17 cellular contexts compared by ENCODE assay signal in genomic region chr4:57499786-57500185, GRCh38.
A peak's percentile ranks its signal among the peaks of the same experiment; 100 is the strongest.
DNase-seq lines count a peak whose midpoint lies in the region; ATAC-seq and TF ChIP-seq lines count a peak whose summit lies in the region.
"Had no signal": no experiment of that assay in that cellular context is flagged by ENCODE, and none has a peak within 500 bp of the region (broad histone marks: within the 10 kb centered on the region; RNA-seq: fewer than 3 reads in every experiment).

No MANE protein-coding gene starts in this region.

- H3K9me3 ChIP-seq in RWPE2 (ENCODE audit: severe bottlenecking), result no peaks in the 10 kb centered on the region
- H3K9me3 ChIP-seq: lower lobe of right lung, Peyer's patch had no signal

- H3K4me3 ChIP-seq in AG09309 (ENCODE audit: control insufficient read depth, low read depth, low read length) (no peak overlapping the region), RWPE2 (ENCODE audit: severe bottlenecking) (no peak overlapping the region)
- H3K4me3 ChIP-seq: lower lobe of right lung, Peyer's patch had no signal

- no peaks in the 10 kb centered on the region for H3K4me1 ChIP-seq in RWPE2 (ENCODE audit: insufficient read depth, poor library complexity, severe bottlenecking)
- H3K4me1 ChIP-seq: lower lobe of right lung, Peyer's patch had no signal

- no peaks in the 10 kb centered on the region for H3K36me3 ChIP-seq in RWPE2 (ENCODE audit: low read depth)
- H3K36me3 ChIP-seq: lower lobe of right lung, Peyer's patch had no signal

- ATAC-seq in RWPE2 (ENCODE audit: low read depth), result peak; percentile 46; the same call in 1 of the 3 replicates
- no peak for ATAC-seq in activated CD4-positive, CD25-positive, alpha-beta regulatory T cell treated with anti-CD3 and anti-CD28 coated beads, Interleukin-2, amount 50 U/mL, for 24 hours
- no peak for ATAC-seq in SK-N-SH treated with all-trans-retinoic acid at 6 μM for 48 hours
- ATAC-seq: lower lobe of right lung; naive thymus-derived CD4-positive, alpha-beta T cell; T-helper 17 cell had no signal

- DNase-seq in AG09309 (ENCODE audit: low read depth), result no peak
- DNase-seq in HuH-7 (ENCODE audit: low spot score), result peak; percentile 2
- no peak for DNase-seq in RWPE2 (ENCODE audit: low spot score)
- DNase-seq in glomerular visceral epithelial cell (ENCODE audit: extremely low spot score), result peak; percentile 16
- no peak for DNase-seq in NCI-H2171 treated with DMSO at 0.1 percent for 48 hours (lab: John Stamatoyannopoulos, UW)
- no peak for DNase-seq in occipital lobe (lab: John Stamatoyannopoulos, UW)
- DNase-seq: activated CD4-positive, alpha-beta T cell treated with anti-CD3 and anti-CD28 coated beads, Interleukin-2, amount 10 ng/mL, durations not matched to agents 7 days and 5 days; activated naive CD4-positive, alpha-beta T cell treated with anti-CD3 and anti-CD28 coated beads, Interleukin-2, amount 50 U/mL, for 16 hours; activated T-cell treated with anti-CD3 and anti-CD28 coated beads for 4 hours; effector CD8-positive, alpha-beta T cell; lower lobe of right lung; naive thymus-derived CD4-positive, alpha-beta T cell; Peyer's patch; stimulated activated CD4-positive, alpha-beta T cell treated with anti-CD3 and anti-CD28 coated beads, Interleukin-15, amount 100 ng/mL, for 24 hours; T-helper 17 cell had no signal

- TF ChIP-seq CTCF in AG09309 (IDR thresholded peaks at IDR 0.05; ENCODE audit: control insufficient read depth, insufficient read depth, low read depth, low read length, missing control alignments) (peak; percentile 12), RWPE2 (IDR thresholded peaks at IDR 0.05; ENCODE audit: poor library complexity, severe bottlenecking) (no peak)

- H3K27ac ChIP-seq in RWPE2 (ENCODE audit: poor library complexity, severe bottlenecking), result no peak overlapping the region
- H3K27ac ChIP-seq: lower lobe of right lung, Peyer's patch had no signal

- H3K27me3 ChIP-seq in RWPE2 (ENCODE audit: insufficient read depth, poor library complexity, severe bottlenecking), result peaks cover 16% of the 10 kb centered on the region
- H3K27me3 ChIP-seq: Peyer's patch had no signal

TF ChIP-seq in SK-N-SH treated with all-trans-retinoic acid at 6 μM for 48 hours, 23 proteins besides CTCF, POLR2A, EP300 and RAD21:
- TF ChIP-seq ISL1 (CRISPR knock-in tag; IDR thresholded peaks at IDR 0.05), result no peak
- TF ChIP-seq BACH2 (CRISPR knock-in tag; IDR thresholded peaks at IDR 0.05; ENCODE audit: borderline replicate concordance), result no peak
- TF ChIP-seq ZNF565 (CRISPR knock-in tag; conservative IDR thresholded peaks at IDR 0.05; ENCODE audit: low read depth), result no peak
- no peak for TF ChIP-seq ZNF8 (CRISPR knock-in tag; IDR thresholded peaks at IDR 0.05)
- no peak for TF ChIP-seq ZFP3 (CRISPR knock-in tag; IDR thresholded peaks at IDR 0.05)
- TF ChIP-seq GLIS3 (CRISPR knock-in tag; IDR thresholded peaks at IDR 0.05), result no peak

Comparison
In these comparisons a context has a peak if more than half of its experiments do, and no peak if none do; other contexts are left out.
1. DNase-seq: peak in HuH-7 (single experiment) and glomerular visceral epithelial cell (single experiment); none in AG09309 (single experiment), RWPE2 (single experiment), NCI-H2171 treated with DMSO at 0.1 percent for 48 hours (single experiment) and occipital lobe (single experiment).